ENCODE assay signal across 10 cellular contexts in genomic region chr14:68397371-68397779, GRCh38.
DNase-seq lines count a peak whose midpoint lies in the region; ATAC-seq and TF ChIP-seq lines count a peak whose summit lies in the region.
"Had no signal": no experiment of that assay in that cellular context is flagged by ENCODE, and none has a peak within 500 bp of the region (broad histone marks: within the 10 kb centered on the region; RNA-seq: fewer than 3 reads in every experiment).

No MANE protein-coding gene starts in this region.

- DNase-seq in NCI-H510A (lab: John Stamatoyannopoulos, UW) (peak; percentile 53), colonic mucosa (peak; percentile 45), tibial artery (peak; percentile 81 to 84), RKO (ENCODE audit: low spot score) (no peak)
- DNase-seq: kidney glomerular epithelial cell, OCI-M1 had no signal

- intact Hi-C loops in colonic mucosa (cut with DNase I) = no loop called here
- intact Hi-C loops in tibial artery (cut with DNase I; ENCODE audit: low total_unique reads) = no loop called here

- ATAC-seq in HG03280 (IDR thresholded peaks at IDR 0.05; ENCODE audit: unreplicated experiment) (no peak), HG02610 (IDR thresholded peaks at IDR 0.05; ENCODE audit: unreplicated experiment) (no peak), GM21360 (IDR thresholded peaks at IDR 0.05; ENCODE audit: unreplicated experiment) (no peak)

- H3K4me3 ChIP-seq in colonic mucosa = no peak overlapping the region
- no peak overlapping the region for H3K4me3 ChIP-seq in mesodermal cell (ENCODE audit: extremely low read depth, insufficient read depth, low read length, poor library complexity, severe bottlenecking)
- H3K4me3 ChIP-seq in tibial artery = no peak overlapping the region

- H3K9ac ChIP-seq in colonic mucosa (ENCODE audit: low read depth in 2 of 2, low read length in 2 of 2) = no peak overlapping the region

- no peaks in the 10 kb centered on the region for H3K27me3 ChIP-seq in colonic mucosa
- H3K27me3 ChIP-seq in tibial artery = no peaks in the 10 kb centered on the region

- no peak overlapping the region for H3K27ac ChIP-seq in colonic mucosa
- H3K27ac ChIP-seq in mesodermal cell (ENCODE audit: low read depth, low read length, severe bottlenecking) = peak overlapping the region; percentile 74
- peak overlapping the region in 1 of 2 donors; percentile 16 for H3K27ac ChIP-seq in tibial artery

- H3K4me1 ChIP-seq in colonic mucosa = no peaks in the 10 kb centered on the region
- H3K4me1 ChIP-seq in mesodermal cell (ENCODE audit: control insufficient read depth, insufficient read depth, low read length, poor library complexity, severe bottlenecking) = peaks cover 38% of the 10 kb centered on the region
- H3K4me1 ChIP-seq in tibial artery = peaks cover 0 to 91% (median 67%) of the 10 kb centered on the region in 4 donors

- H3K9me3 ChIP-seq in colonic mucosa = no peaks in the 10 kb centered on the region
- no peaks in the 10 kb centered on the region for H3K9me3 ChIP-seq in mesodermal cell (ENCODE audit: control insufficient read depth, low read length)
- H3K9me3 ChIP-seq in tibial artery = no peaks in the 10 kb centered on the region

- no peak for TF ChIP-seq CTCF in colonic mucosa (IDR thresholded peaks at IDR 0.05)
- TF ChIP-seq CTCF in tibial artery (IDR thresholded peaks at IDR 0.05) = no peak

- H3K36me3 ChIP-seq in colonic mucosa = no peaks in the 10 kb centered on the region
- H3K36me3 ChIP-seq in mesodermal cell (ENCODE audit: control insufficient read depth, insufficient read depth, low read length) = no peaks in the 10 kb centered on the region
- no peaks in the 10 kb centered on the region for H3K36me3 ChIP-seq in tibial artery

- WGBS in mesodermal cell (ENCODE audit: insufficient coverage in 2 of 2), 2 experiments = 70 to 80% methylated on average over 2 to 6 of the region's 6 CpGs
